ENCODE assay signal across 8 cellular contexts in the genomic region with DNA sequence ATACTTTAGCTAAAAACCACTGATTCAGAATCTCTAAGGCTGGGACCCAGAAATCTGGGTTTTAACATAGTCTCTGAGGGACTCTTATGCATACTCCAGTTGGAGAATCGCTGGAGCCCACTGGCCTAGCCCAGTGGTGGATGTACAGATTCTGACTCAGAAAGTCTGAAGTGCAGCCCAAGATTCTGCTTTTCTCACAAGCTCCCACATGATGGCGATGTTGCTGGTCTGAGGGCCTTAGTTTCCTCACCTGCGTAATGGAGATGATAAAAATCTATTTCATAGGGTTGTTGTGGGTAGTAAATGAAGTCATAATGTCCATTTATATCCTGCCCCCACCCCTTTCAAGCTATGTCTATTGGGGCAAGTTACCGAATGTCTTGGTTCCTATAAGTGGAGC. TPM values are rescaled to one million over a fixed set of nuclear protein-coding genes. Genes with fewer than 3 reads are reported as not detected.
DNase-seq lines count a peak whose midpoint lies in the region; ATAC-seq, FAIRE-seq and TF ChIP-seq lines count a peak whose summit lies in the region.

No MANE protein-coding gene starts in this region.

- intact Hi-C loops in heart left ventricle (cut with DNase I), result loop anchor here in 1 of 10 donors (10.0 kb wide), 1 partner anchor 265 kb away; a partner anchor contains a TSS
- intact Hi-C loops in left cardiac atrium (cut with DNase I), result no loop called here

- no peaks in the 10 kb centered on the region for H4K20me1 ChIP-seq in Loucy (ENCODE audit: insufficient read depth, low read length, poor library complexity, severe bottlenecking)

- no peaks in the 10 kb centered on the region for H3K79me2 ChIP-seq in Loucy (ENCODE audit: insufficient read depth, low read length)

- no peak overlapping the region for H3K4me3 ChIP-seq in heart left ventricle
- no peak overlapping the region for H3K4me3 ChIP-seq in Loucy (ENCODE audit: low read length, poor library complexity, severe bottlenecking)

- no peak for FAIRE-seq in RCC 7860 (lab: Jason Lieb, UNC)

- WGBS in heart left ventricle, 4 donors, result 45 to 48% (median 46%) methylated on average over 4 of the region's 4 CpGs

- H3K4me2 ChIP-seq in Loucy (ENCODE audit: low read depth, low read length, poor library complexity, severe bottlenecking), result no peak overlapping the region

- H3K27ac ChIP-seq in heart left ventricle, result no peak overlapping the region

- H3K36me3 ChIP-seq in heart left ventricle, result no peaks in the 10 kb centered on the region
- no peaks in the 10 kb centered on the region for H3K36me3 ChIP-seq in Loucy (ENCODE audit: insufficient read depth, low read length)

- no peak for DNase-seq in heart left ventricle
- no peak for DNase-seq in left cardiac atrium
- DNase-seq in activated T-cell treated with anti-CD3 and anti-CD28 coated beads, Interleukin-2, amount 50 U/mL, for 48 hours, result peak; percentile 53 to 58
- DNase-seq in left kidney (ENCODE audit: low read depth, low spot score), result peak; percentile 17
- no peak for DNase-seq in RCC 7860 (ENCODE audit: low spot score)

- no peaks in the 10 kb centered on the region for H3K9me2 ChIP-seq in Loucy (replicated peaks; ENCODE audit: low read depth, low read length)

- no peak overlapping the region for H2AFZ ChIP-seq in Loucy (ENCODE audit: low read length)

- no peak overlapping the region for H3K9ac ChIP-seq in Loucy (ENCODE audit: low read depth, low read length, poor library complexity, severe bottlenecking)

- H3K27me3 ChIP-seq in heart left ventricle (no peaks in the 10 kb centered on the region), Loucy (ENCODE audit: insufficient read depth, low read length, poor library complexity, severe bottlenecking) (no peaks in the 10 kb centered on the region)

- no peak for TF ChIP-seq POLR2A in heart left ventricle (IDR thresholded peaks at IDR 0.05)

- no peaks in the 10 kb centered on the region for H3K4me1 ChIP-seq in heart left ventricle
- H3K4me1 ChIP-seq in Loucy (ENCODE audit: insufficient read depth, low read length, poor library complexity, severe bottlenecking), result no peaks in the 10 kb centered on the region

- H3K9me3 ChIP-seq in heart left ventricle, result no peaks in the 10 kb centered on the region
- H3K9me3 ChIP-seq in Loucy (ENCODE audit: insufficient read depth, low read depth, low read length), result no peaks in the 10 kb centered on the region

- no peak for ATAC-seq in heart left ventricle
- ATAC-seq in left cardiac atrium, result no peak
- no peak for ATAC-seq in GM19455 (IDR thresholded peaks at IDR 0.05; ENCODE audit: unreplicated experiment)
- no peak for ATAC-seq in HG03378 (IDR thresholded peaks at IDR 0.05; ENCODE audit: unreplicated experiment)

- TF ChIP-seq CTCF in heart left ventricle (IDR thresholded peaks at IDR 0.05) (peak in 9 of 12 donors; percentile 5 to 46 (median 25)), Loucy (conservative IDR thresholded peaks at IDR 0.05; ENCODE audit: low read length) (peak; percentile 84)

- no peaks in the 10 kb centered on the region for H3F3A ChIP-seq in Loucy (ENCODE audit: low read depth)

RNA-seq across cellular contexts. Expression of a gene that starts 7.7 kb away (rescaled TPM):
- 10 to 100 TPM in 7 of 9 donors, 1 to 10 TPM in 2; 2.8 to 10.8 (median 10.3) TPM for total RNA-seq in heart left ventricle
- 1 to 10 TPM; 4.4 to 8.2 TPM for polyA plus RNA-seq in heart left ventricle
- 10 to 100 TPM; 11.7 to 13.6 TPM for total RNA-seq in left cardiac atrium

RNA-seq across cellular contexts. Expression of a gene that starts 19.9 kb away (rescaled TPM):
- total RNA-seq in heart left ventricle (under 1 TPM in 2 of 9 donors, not detected in 7; 0.50 to 0.75 TPM), left cardiac atrium (not detected)
- not detected for polyA plus RNA-seq in heart left ventricle

Comparison
In these comparisons a context has a peak if more than half of its experiments do, and no peak if none do; other contexts are left out.
1. DNase-seq: peak in activated T-cell treated with anti-CD3 and anti-CD28 coated beads, Interleukin-2, amount 50 U/mL, for 48 hours (2 of 2) and left kidney (single experiment); none in heart left ventricle (0 of 5), left cardiac atrium (single experiment) and RCC 7860 (single experiment).